12 cellular contexts compared by ENCODE assay signal in the genomic region with DNA sequence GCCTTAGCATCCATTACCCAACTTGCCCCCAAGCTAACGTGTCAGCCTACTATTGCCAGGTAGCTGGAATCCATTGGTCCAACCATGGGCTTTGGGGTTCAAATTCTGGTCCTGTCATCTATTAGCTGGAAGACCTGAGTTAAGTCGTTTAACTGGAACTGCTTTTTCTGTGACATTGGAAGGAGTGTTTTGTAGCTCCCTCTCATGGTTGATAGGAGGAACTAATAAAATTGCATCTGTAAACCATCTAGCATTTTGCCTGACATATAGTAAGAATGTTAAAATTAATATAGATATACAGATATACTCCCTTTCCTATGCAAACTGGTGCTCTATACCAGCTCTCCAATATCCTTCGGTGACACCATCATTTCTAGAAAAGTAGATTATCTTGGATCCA. TPM values are rescaled to one million over a fixed set of nuclear protein-coding genes. Genes with fewer than 3 reads are reported as not detected.
DNase-seq lines count a peak whose midpoint lies in the region; ATAC-seq, FAIRE-seq and TF ChIP-seq lines count a peak whose summit lies in the region.
"Had no signal": no experiment of that assay in that cellular context is flagged by ENCODE, and none has a peak within 500 bp of the region (broad histone marks: within the 10 kb centered on the region; RNA-seq: fewer than 3 reads in every experiment).

No MANE protein-coding gene starts in this region.

- H3K27ac ChIP-seq in SJCRH30 = peak overlapping the region; percentile 100
- H3K27ac ChIP-seq in tibial nerve = no peak overlapping the region

- H3K9me3 ChIP-seq in SJCRH30 (replicated peaks) = no peaks in the 10 kb centered on the region
- no peaks in the 10 kb centered on the region for H3K9me3 ChIP-seq in tibial nerve

- no peak for ATAC-seq in HG02642 (IDR thresholded peaks at IDR 0.05; ENCODE audit: poor library complexity, unreplicated experiment)
- ATAC-seq: T-cell had no signal

- no peaks in the 10 kb centered on the region for H3K36me3 ChIP-seq in SJCRH30
- no peaks in the 10 kb centered on the region for H3K36me3 ChIP-seq in tibial nerve

- TF ChIP-seq POLR2A in tibial nerve (IDR thresholded peaks at IDR 0.05) = no peak

- FAIRE-seq in frontal cortex (lab: Jason Lieb, UNC) = no peak
- FAIRE-seq: small intestine had no signal

- peak; percentile 29 to 39 for DNase-seq in AML-193 (lab: John Stamatoyannopoulos, UW)
- DNase-seq in SJCRH30 = peak in 1 of 2 experiments; percentile 77
- DNase-seq in fibroblast of villous mesenchyme (ENCODE audit: low read depth) = no peak
- no peak for DNase-seq in NCI-H446 treated with DMSO at 0.1 percent for 48 hours (lab: John Stamatoyannopoulos, UW)
- no peak for DNase-seq in tibial nerve (ENCODE audit: low spot score in 2 of 2)
- DNase-seq in frontal cortex (ENCODE audit: low spot score in 2 of 2) = no peak
- DNase-seq: midbrain, NCI-H2171, small intestine had no signal

- TF ChIP-seq EP300 in tibial nerve (IDR thresholded peaks at IDR 0.05) = no peak

- WGBS in tibial nerve, 2 donors = 68 to 71% methylated on average over 3 of the region's 3 CpGs

- peaks cover 85% of the 10 kb centered on the region for H3K4me1 ChIP-seq in SJCRH30
- peaks cover 0 to 6% (median 0%) of the 10 kb centered on the region in 4 donors for H3K4me1 ChIP-seq in tibial nerve

- TF ChIP-seq CTCF in GM12874 (IDR thresholded peaks at IDR 0.05; ENCODE audit: insufficient read depth, low read depth, low read length) = 0 out of 2 replicates have a peak, but pooled peaks have one; percentile 26
- TF ChIP-seq CTCF in fibroblast of villous mesenchyme (IDR thresholded peaks at IDR 0.05; ENCODE audit: insufficient read depth, low read depth, low read length) = peak; percentile 24
- TF ChIP-seq CTCF in tibial nerve (IDR thresholded peaks at IDR 0.05) = no peak

- no peaks in the 10 kb centered on the region for H3K27me3 ChIP-seq in SJCRH30
- peaks cover 0 to 14% of the 10 kb centered on the region in 2 donors for H3K27me3 ChIP-seq in tibial nerve

- H3K4me3 ChIP-seq in SJCRH30 (no peak overlapping the region), fibroblast of villous mesenchyme (ENCODE audit: low read depth, low read length) (no peak overlapping the region), tibial nerve (no peak overlapping the region)

RNA-seq across cellular contexts. Expression of a gene that starts 23.8 kb away (rescaled TPM):
- total RNA-seq in SJCRH30 (2014; rRNA removed; shearing (Covaris generic)) = 217 and 257 TPM in 2 replicates
- total RNA-seq in fibroblast of villous mesenchyme = 42.2 and 55.7 TPM in 2 replicates
- 10 to 100 TPM; 25.7 to 37.7 (median 29.7) TPM for total RNA-seq in tibial nerve
- total RNA-seq in frontal cortex = 46.5 TPM

Comparison
In these comparisons a context has a peak if more than half of its experiments do, and no peak if none do; other contexts are left out.
1. DNase-seq: peak in AML-193 (2 of 2); none in fibroblast of villous mesenchyme (single experiment), NCI-H446 treated with DMSO at 0.1 percent for 48 hours (single experiment), tibial nerve (0 of 2) and frontal cortex (0 of 2).
2. CTCF ChIP-seq: peak in GM12874 (single experiment) and fibroblast of villous mesenchyme (single experiment); none in tibial nerve (0 of 5).